13 cellular contexts compared by ENCODE assay signal in the genomic region with DNA sequence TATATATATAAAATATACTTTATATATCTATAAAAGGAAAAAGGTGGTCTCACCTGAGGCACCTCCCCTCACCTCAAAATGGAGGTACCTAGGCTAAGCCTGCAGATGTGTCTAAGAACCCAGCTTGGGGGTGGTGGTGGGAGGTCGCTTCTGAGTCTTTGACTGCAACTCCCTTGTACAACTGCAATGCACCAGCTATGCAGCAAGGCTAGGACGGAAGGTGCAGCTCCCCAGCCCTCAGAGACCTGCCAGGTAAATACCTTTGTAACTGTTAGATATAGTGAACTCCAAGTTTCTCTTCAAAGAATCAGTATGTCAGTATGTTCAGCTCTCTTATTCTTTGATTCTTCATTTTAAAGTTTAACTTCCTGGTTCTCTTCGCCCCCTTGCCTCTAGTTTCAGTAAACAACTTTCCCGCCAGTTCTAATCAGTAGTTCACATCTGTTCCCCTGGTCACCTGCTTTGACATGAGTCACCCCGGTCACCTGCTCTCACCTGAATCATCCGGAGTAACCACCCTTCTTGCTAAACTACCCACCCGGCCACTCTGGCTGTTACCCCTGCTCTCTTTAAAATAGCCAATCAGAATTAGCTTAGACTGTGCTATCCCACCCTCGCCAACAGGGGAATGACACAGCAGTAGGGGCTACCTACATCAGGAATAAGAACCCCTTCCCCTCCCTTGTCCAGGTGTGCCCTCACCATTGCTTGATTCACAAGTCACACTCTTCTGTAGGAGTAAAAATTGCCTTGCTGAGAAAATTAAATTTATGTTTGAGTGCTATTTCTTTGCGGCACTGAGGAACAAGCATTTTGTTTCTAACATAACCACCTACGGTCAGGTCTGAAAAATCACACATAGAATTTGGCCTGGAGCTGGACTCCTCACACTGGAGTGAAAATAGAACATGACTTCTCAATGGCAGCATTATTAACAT. TPM values are rescaled to one million over a fixed set of nuclear protein-coding genes. Genes with fewer than 3 reads are reported as not detected.
DNase-seq lines count a peak whose midpoint lies in the region; TF ChIP-seq lines count a peak whose summit lies in the region.
"Had no signal": no experiment of that assay in that cellular context is flagged by ENCODE, and none has a peak within 500 bp of the region (broad histone marks: within the 10 kb centered on the region; RNA-seq: fewer than 3 reads in every experiment).

No MANE protein-coding gene starts in this region.

- H3K4me1 ChIP-seq in tibial artery, result no peaks in the 10 kb centered on the region

- H3K27me3 ChIP-seq in tibial artery, result no peaks in the 10 kb centered on the region
- H3K27me3 ChIP-seq: SJCRH30 had no signal

- H3K36me3 Mint-ChIP-seq in Calu3 (ENCODE audit: insufficient read depth, unreplicated experiment) (no peaks in the 10 kb centered on the region), type B pancreatic cell (peaks cover 3% of the 10 kb centered on the region)

- POLR2A ChIA-PET in RWPE1 (lab: Yijun Ruan, JAX; ENCODE audit: low non-redundant PET), result interaction anchor here (1.2 kb wide), 1 partner anchor 24 kb away, joined by 3 read pairs; no protein-coding TSS in a partner anchor

- H3K4me1 Mint-ChIP-seq in Calu3 (ENCODE audit: low read depth, unreplicated experiment) (no peaks in the 10 kb centered on the region), type B pancreatic cell (ENCODE audit: unreplicated experiment) (peaks cover 21% of the 10 kb centered on the region)

- H3K9me3 Mint-ChIP-seq in Calu3 (ENCODE audit: low read depth, unreplicated experiment), result peaks cover 10% of the 10 kb centered on the region
- H3K9me3 Mint-ChIP-seq in type B pancreatic cell, result peaks cover 6% of the 10 kb centered on the region

- BruUV-seq in Calu3 (replicated peaks; lab: Mats Ljungman, UMichigan), result no TSS peak

- intact Hi-C loops in Calu3 (cut with micrococcal nuclease; ENCODE audit: unreplicated experiment) (no loop called here), tibial artery (cut with DNase I; ENCODE audit: low total_unique reads) (no loop called here)

- TF ChIP-seq CTCF in Calu3 (IDR thresholded peaks at IDR 0.05; ENCODE audit: unreplicated experiment) (no peak), RWPE1 (conservative IDR thresholded peaks at IDR 0.05; ENCODE audit: low read depth) (no peak), type B pancreatic cell (conservative IDR thresholded peaks at IDR 0.05) (no peak), tibial artery (IDR thresholded peaks at IDR 0.05) (no peak)

- H3K27me3 Mint-ChIP-seq in Calu3 (ENCODE audit: unreplicated experiment), result no peaks in the 10 kb centered on the region
- H3K27me3 Mint-ChIP-seq in type B pancreatic cell, result no peaks in the 10 kb centered on the region

- CTCF ChIA-PET in Calu3 (lab: Charles Lee) (no interaction called here), RWPE1 (lab: Yijun Ruan, JAX) (no interaction called here)

- H3K36me3 ChIP-seq in tibial artery, result no peaks in the 10 kb centered on the region
- H3K36me3 ChIP-seq: SJCRH30 had no signal

- no peak overlapping the region for H3K4me3 ChIP-seq in tibial artery
- H3K4me3 ChIP-seq: GM23248, SJCRH30 had no signal

- H3K27ac ChIP-seq in RWPE1 (peak overlapping the region; percentile 95), tibial artery (no peak overlapping the region)

- H3K27ac Mint-ChIP-seq in Calu3 (ENCODE audit: unreplicated experiment) (peak overlapping the region; percentile 56), type B pancreatic cell (no peak overlapping the region)

- peaks cover 0 to 3% (median 0%) of the 10 kb centered on the region in 3 donors for H3K9me3 ChIP-seq in tibial artery

- DNase-seq in Calu3, result peak; percentile 11
- no peak for DNase-seq in RWPE1 (ENCODE audit: low spot score)
- peak; percentile 90 for DNase-seq in islet precursor cell
- no peak for DNase-seq in type B pancreatic cell (ENCODE audit: extremely low spot score, unreplicated experiment)
- DNase-seq in pons (ENCODE audit: low spot score), result no peak
- no peak for DNase-seq in ureter (ENCODE audit: low spot score)
- no peak for DNase-seq in tibial artery
- DNase-seq: DMS79, NCI-H1092, NCI-H2081, NCI-H510A had no signal

- H3K4me3 Mint-ChIP-seq in Calu3 (ENCODE audit: low read depth, unreplicated experiment), result no peak overlapping the region
- peak overlapping the region; percentile 37 for H3K4me3 Mint-ChIP-seq in type B pancreatic cell

RNA-seq across cellular contexts. Expression of a gene that starts 24.7 kb away (rescaled TPM):
- total RNA-seq in Calu3 (2022) (30.9 and 34.8 TPM in 2 replicates), type B pancreatic cell (ENCODE audit: low replicate concordance) (53.6 and 56.3 TPM in 2 replicates), ureter (14.3 TPM)

RNA-seq across cellular contexts. Expression of a gene that starts 48.5 kb away (rescaled TPM):
- 37.6 and 44.4 TPM in 2 replicates for total RNA-seq in Calu3 (2022)
- 35.3 and 35.8 TPM in 2 replicates for total RNA-seq in type B pancreatic cell (ENCODE audit: low replicate concordance)
- total RNA-seq in ureter, result 49.2 TPM

Comparison
In these comparisons a context has a peak if more than half of its experiments do, and no peak if none do; other contexts are left out.
1. DNase-seq: peak in Calu3 (single experiment) and islet precursor cell (single experiment); none in RWPE1 (single experiment), type B pancreatic cell (single experiment), pons (single experiment), ureter (single experiment) and tibial artery (0 of 2).